ENCODE assay signal across 13 cellular contexts in genomic region chr7:22675436-22675835, GRCh38. TPM values are rescaled to one million over a fixed set of nuclear protein-coding genes. Genes with fewer than 3 reads are reported as not detected.
DNase-seq lines count a peak whose midpoint lies in the region; ATAC-seq lines count a peak whose summit lies in the region.
"Had no signal": no experiment of that assay in that cellular context is flagged by ENCODE, and none has a peak within 500 bp of the region (broad histone marks: within the 10 kb centered on the region; RNA-seq: fewer than 3 reads in every experiment).

No MANE protein-coding gene starts in this region.

- peaks cover 1% of the 10 kb centered on the region for H3K36me3 Mint-ChIP-seq in activated naive CD4-positive, alpha-beta T cell treated with anti-CD3 and anti-CD28 coated beads, Interleukin-2, amount 50 U/mL, for 24 hours
- H3K36me3 Mint-ChIP-seq in activated naive CD4-positive, alpha-beta T cell treated with anti-CD3 and anti-CD28 coated beads, Interleukin-2, amount 50 U/mL, for 72 hours = peaks cover 8 to 12% of the 10 kb centered on the region in 2 donors
- peaks cover 5 to 19% of the 10 kb centered on the region in 2 donors for H3K36me3 Mint-ChIP-seq in stimulated activated naive B cell treated with anti-CD40 and anti-IgM and Interleukin-4, amounts not matched to agents 10 μg/mL and 1 μg/mL and 100 μg/mL, for 72 hours

- no peaks in the 10 kb centered on the region for H3K27me3 Mint-ChIP-seq in activated naive CD4-positive, alpha-beta T cell treated with anti-CD3 and anti-CD28 coated beads, Interleukin-2, amount 50 U/mL, for 24 hours
- no peaks in the 10 kb centered on the region for H3K27me3 Mint-ChIP-seq in stimulated activated naive B cell treated with anti-CD40 and anti-IgM and Interleukin-4, amounts not matched to agents 10 μg/mL and 1 μg/mL and 100 μg/mL, for 72 hours

- H3K9me3 Mint-ChIP-seq in activated naive CD4-positive, alpha-beta T cell treated with anti-CD3 and anti-CD28 coated beads, Interleukin-2, amount 50 U/mL, for 24 hours = peaks cover 12% of the 10 kb centered on the region
- H3K9me3 Mint-ChIP-seq in activated naive CD4-positive, alpha-beta T cell treated with anti-CD3 and anti-CD28 coated beads, Interleukin-2, amount 50 U/mL, for 72 hours = peaks cover 0 to 7% of the 10 kb centered on the region in 2 donors
- H3K9me3 Mint-ChIP-seq in stimulated activated naive B cell treated with anti-CD40 and anti-IgM and Interleukin-4, amounts not matched to agents 10 μg/mL and 1 μg/mL and 100 μg/mL, for 72 hours = peaks cover 6 to 7% of the 10 kb centered on the region in 2 donors

- no peak for ATAC-seq in activated naive CD4-positive, alpha-beta T cell treated with anti-CD3 and anti-CD28 coated beads, Interleukin-2, amount 50 U/mL, for 72 hours
- no peak for ATAC-seq in stimulated activated naive B cell treated with anti-CD40 and anti-IgM and Interleukin-4, amounts not matched to agents 10 μg/mL and 1 μg/mL and 100 μg/mL, for 72 hours (replicated peaks)
- no peak for ATAC-seq in HG03469 (IDR thresholded peaks at IDR 0.05; ENCODE audit: unreplicated experiment)

- no peak for DNase-seq in activated naive CD4-positive, alpha-beta T cell treated with anti-CD3 and anti-CD28 coated beads, Interleukin-2, amount 50 U/mL, for 72 hours (ENCODE audit: low spot score in 2 of 2)
- DNase-seq in MV-4-11 (lab: John Stamatoyannopoulos, UW) (peak; percentile 64), dermis microvascular lymphatic vessel endothelial cell (ENCODE audit: low read depth in 2 of 2) (peak; percentile 51 to 82), head of caudate nucleus (no peak)
- no peak for DNase-seq in stimulated activated naive B cell treated with anti-CD40 and anti-IgM and Interleukin-4, amounts not matched to agents 10 μg/mL and 1 μg/mL and 100 μg/mL, for 72 hours
- DNase-seq in activated T-cell treated with anti-CD3 and anti-CD28 coated beads, Interleukin-2, amount 50 U/mL, for 48 hours = no peak
- DNase-seq: activated CD4-positive, CD25-positive, alpha-beta regulatory T cell treated with anti-CD3 and anti-CD28 coated beads, Interleukin-2, amount 50 U/mL, for 72 hours; DMS153; effector CD4-positive, alpha-beta T cell; NCI-H1436; NCI-H446 treated with DMSO at 0.1 percent for 48 hours had no signal

- peak overlapping the region; percentile 61 for H3K27ac Mint-ChIP-seq in activated naive CD4-positive, alpha-beta T cell treated with anti-CD3 and anti-CD28 coated beads, Interleukin-2, amount 50 U/mL, for 24 hours
- H3K27ac Mint-ChIP-seq in activated naive CD4-positive, alpha-beta T cell treated with anti-CD3 and anti-CD28 coated beads, Interleukin-2, amount 50 U/mL, for 72 hours = peak overlapping the region in 1 of 2 donors; percentile 48
- H3K27ac Mint-ChIP-seq in stimulated activated naive B cell treated with anti-CD40 and anti-IgM and Interleukin-4, amounts not matched to agents 10 μg/mL and 1 μg/mL and 100 μg/mL, for 72 hours = peak overlapping the region; percentile 75

- H3K4me3 Mint-ChIP-seq in activated naive CD4-positive, alpha-beta T cell treated with anti-CD3 and anti-CD28 coated beads, Interleukin-2, amount 50 U/mL, for 24 hours = no peak overlapping the region
- H3K4me3 Mint-ChIP-seq in stimulated activated naive B cell treated with anti-CD40 and anti-IgM and Interleukin-4, amounts not matched to agents 10 μg/mL and 1 μg/mL and 100 μg/mL, for 72 hours = no peak overlapping the region

- H3K4me1 Mint-ChIP-seq in activated naive CD4-positive, alpha-beta T cell treated with anti-CD3 and anti-CD28 coated beads, Interleukin-2, amount 50 U/mL, for 24 hours = peaks cover 82% of the 10 kb centered on the region
- peaks cover 63 to 92% of the 10 kb centered on the region in 2 donors for H3K4me1 Mint-ChIP-seq in stimulated activated naive B cell treated with anti-CD40 and anti-IgM and Interleukin-4, amounts not matched to agents 10 μg/mL and 1 μg/mL and 100 μg/mL, for 72 hours

- intact Hi-C loops in head of caudate nucleus (cut with DNase I) = no loop called here

RNA-seq across cellular contexts. Expression of gene IL6, which starts 51.6 kb away (rescaled TPM):
- not detected for total RNA-seq in activated naive CD4-positive, alpha-beta T cell treated with anti-CD3 and anti-CD28 coated beads, Interleukin-2, amount 50 U/mL, for 72 hours
- 0.25 and 0.39 TPM in 2 replicates for total RNA-seq in dermis microvascular lymphatic vessel endothelial cell

Comparison
In these comparisons a context has a peak if more than half of its experiments do, and no peak if none do; other contexts are left out.
1. DNase-seq: peak in MV-4-11 (single experiment) and dermis microvascular lymphatic vessel endothelial cell (2 of 2); none in activated naive CD4-positive, alpha-beta T cell treated with anti-CD3 and anti-CD28 coated beads, Interleukin-2, amount 50 U/mL, for 72 hours (0 of 2), stimulated activated naive B cell treated with anti-CD40 and anti-IgM and Interleukin-4, amounts not matched to agents 10 μg/mL and 1 μg/mL and 100 μg/mL, for 72 hours (single experiment), head of caudate nucleus (0 of 42) and activated T-cell treated with anti-CD3 and anti-CD28 coated beads, Interleukin-2, amount 50 U/mL, for 48 hours (0 of 2).